1 cellular context compared by ENCODE assay signal in the genomic region with DNA sequence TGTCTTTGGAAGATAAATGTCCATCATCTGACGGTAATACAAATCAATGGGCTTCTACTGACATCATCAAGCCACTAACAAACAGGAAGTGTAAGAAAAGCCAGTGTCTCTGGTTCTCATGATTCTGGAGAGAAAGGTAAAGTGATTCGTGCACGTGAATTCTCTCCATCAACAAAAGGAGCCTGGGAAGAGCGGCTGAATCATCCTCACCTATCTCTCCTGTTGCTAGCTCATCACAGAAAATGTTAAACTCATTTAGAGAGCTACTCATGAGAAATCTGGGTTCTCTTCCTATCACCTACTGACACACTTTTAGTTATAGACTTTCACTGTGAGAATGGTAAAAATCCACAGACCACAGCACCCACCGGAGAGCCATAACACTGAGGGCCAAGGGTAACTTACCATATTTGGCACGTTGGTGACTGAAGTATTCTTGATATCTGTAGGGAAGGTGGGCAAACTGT.
TF ChIP-seq lines count a peak whose summit lies in the region.

No MANE protein-coding gene starts in this region.

TF ChIP-seq in HepG2, 621 proteins besides CTCF, POLR2A, EP300 and RAD21 (continued from another document):
- TF ChIP-seq, protein P1, sequence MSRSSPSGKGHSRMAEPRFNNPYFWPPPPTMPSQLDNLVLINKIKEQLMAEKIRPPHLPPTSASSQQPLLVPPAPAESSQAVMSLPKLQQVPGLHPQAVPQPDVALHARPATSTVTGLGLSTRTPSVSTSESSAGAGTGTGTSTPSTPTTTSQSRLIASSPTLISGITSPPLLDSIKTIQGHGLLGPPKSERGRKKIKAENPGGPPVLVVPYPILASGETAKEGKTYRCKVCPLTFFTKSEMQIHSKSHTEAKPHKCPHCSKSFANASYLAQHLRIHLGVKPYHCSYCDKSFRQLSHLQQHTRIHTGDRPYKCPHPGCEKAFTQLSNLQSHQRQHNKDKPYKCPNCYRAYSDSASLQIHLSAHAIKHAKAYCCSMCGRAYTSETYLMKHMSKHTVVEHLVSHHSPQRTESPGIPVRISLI (CRISPR knock-in tag; IDR thresholded peaks at IDR 0.05; ENCODE audit: borderline replicate concordance): no peak
- TF ChIP-seq CEBPG (CRISPR knock-in tag; IDR thresholded peaks at IDR 0.05) (no peak), THAP7 (CRISPR knock-in tag; IDR thresholded peaks at IDR 0.05) (no peak), ZNF761 (CRISPR knock-in tag; conservative IDR thresholded peaks at IDR 0.05) (no peak)
